ENCODE assay signal across 14 cellular contexts in the genomic region with DNA sequence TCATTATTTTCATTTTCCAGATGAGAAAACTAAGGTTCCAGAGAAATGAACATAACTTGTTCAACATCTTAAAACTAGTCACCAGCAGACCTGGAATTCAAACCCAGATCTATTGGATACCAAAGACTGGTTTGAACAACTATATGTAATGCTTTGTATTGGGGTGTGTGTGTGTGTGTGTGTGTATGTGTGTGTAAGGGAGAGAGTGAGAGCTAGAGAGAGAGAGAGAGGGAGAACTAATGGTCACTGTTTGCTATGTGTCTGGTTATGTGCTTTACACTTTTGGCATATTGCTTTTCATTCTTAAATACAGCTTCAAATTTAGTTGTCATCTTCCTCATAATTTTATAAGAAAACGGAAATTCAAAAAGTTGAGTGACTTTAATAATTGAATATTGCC.
"Had no signal": no experiment of that assay in that cellular context is flagged by ENCODE, and none has a peak within 500 bp of the region (broad histone marks: within the 10 kb centered on the region; RNA-seq: fewer than 3 reads in every experiment).

No MANE protein-coding gene starts in this region.

- H3K4me1 ChIP-seq: body of pancreas, foreskin keratinocyte, left ventricle myocardium inferior, thyroid gland had no signal

- H3K4me3 Mint-ChIP-seq: nephron, WTC11 had no signal

- H3K36me3 ChIP-seq: left ventricle myocardium inferior, thyroid gland had no signal

- H3K9me3 Mint-ChIP-seq: nephron, WTC11 had no signal

- DNase-seq: activated CD4-positive, alpha-beta T cell treated with anti-CD3 and anti-CD28 coated beads for 48 hours; activated naive CD4-positive, alpha-beta T cell treated with anti-CD3 and anti-CD28 coated beads, Interleukin-2, amount 50 U/mL, for 16 hours; amniotic stem cell; body of pancreas; central memory CD4-positive, alpha-beta T cell; cortex of kidney; effector CD8-positive, alpha-beta T cell; foreskin keratinocyte; left ventricle myocardium inferior; mucosa of descending colon; thyroid gland had no signal

- H3K27ac Mint-ChIP-seq: nephron, WTC11 had no signal

- H3K9me3 ChIP-seq: body of pancreas, left ventricle myocardium inferior, mucosa of descending colon, thyroid gland had no signal

- ATAC-seq: body of pancreas, foreskin keratinocyte, mucosa of descending colon, sciatic nerve, WTC11 had no signal

- H3K27ac ChIP-seq: body of pancreas, foreskin keratinocyte, left ventricle myocardium inferior, thyroid gland had no signal

- H3K36me3 Mint-ChIP-seq: WTC11 had no signal

- H3K27me3 ChIP-seq: body of pancreas, foreskin keratinocyte, thyroid gland had no signal

- H3K4me3 ChIP-seq: body of pancreas, left ventricle myocardium inferior, mucosa of descending colon, thyroid gland had no signal
